ENCODE assay signal across 8 cellular contexts in the genomic region with DNA sequence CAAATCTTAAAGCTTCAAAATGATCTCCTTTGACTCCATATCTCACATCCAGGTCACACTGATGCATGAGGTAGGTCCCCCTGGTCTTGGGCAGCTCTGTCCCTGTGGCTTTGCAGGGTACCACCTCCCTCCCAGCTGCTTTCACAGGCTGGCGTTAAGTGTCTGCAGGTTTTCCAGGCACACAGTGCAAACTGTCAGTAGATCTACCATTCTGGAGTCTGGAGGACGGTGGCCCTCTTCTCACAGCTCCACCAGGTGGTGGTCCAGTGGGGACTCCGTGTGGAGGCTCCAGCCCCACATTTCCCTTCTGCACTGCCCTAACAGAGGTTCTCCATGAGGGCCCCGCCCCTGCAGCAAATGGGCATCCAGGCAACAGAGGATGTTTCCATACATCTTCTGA. TPM values are rescaled to one million over a fixed set of nuclear protein-coding genes. Genes with fewer than 3 reads are reported as not detected.
DNase-seq lines count a peak whose midpoint lies in the region; ATAC-seq and TF ChIP-seq lines count a peak whose summit lies in the region.
"Not testable (repeated sequence)": the region's sequence is repeated elsewhere in the genome, so short reads cannot be mapped to it uniquely, and the experiment has no call there.
"Had no signal": no experiment of that assay in that cellular context is flagged by ENCODE, and none has a peak within 500 bp of the region (broad histone marks: within the 10 kb centered on the region; RNA-seq: fewer than 3 reads in every experiment).

No MANE protein-coding gene starts in this region.

- not testable (repeated sequence) for H3K4me3 Mint-ChIP-seq in H9, activated B cell treated with CpG ODN at 0.5 μM for 24 hours

- not testable (repeated sequence) for H3K4me1 ChIP-seq in H9 (ENCODE audit: insufficient read depth, low read length); lower lobe of right lung; suprapubic skin

- not testable (repeated sequence) for H3K4ac ChIP-seq in H9 (ENCODE audit: low read depth, low read length)

- not testable (repeated sequence) for H2BK15ac ChIP-seq in H9 (ENCODE audit: low read depth, low read length)

- H3K14ac ChIP-seq in H9 (ENCODE audit: insufficient read depth, low read length), result not testable (repeated sequence)

- H3K9me3 ChIP-seq in H9 (ENCODE audit: control insufficient read depth, low read depth, low read length); lower lobe of right lung; suprapubic skin: not testable (repeated sequence)

- CTCF ChIA-PET in activated B cell treated with CpG ODN at 0.5 μM for 24 hours (lab: Charles Lee), result not testable (repeated sequence)

- H3K18ac ChIP-seq in H9 (ENCODE audit: insufficient read length, low read depth, low read length), result not testable (repeated sequence)

- H4K8ac ChIP-seq in H9 (replicated peaks; ENCODE audit: insufficient read length, low read depth, low read length), result not testable (repeated sequence)

- not testable (repeated sequence) for H2AFZ ChIP-seq in H9 (ENCODE audit: low read length)

- H3K4me2 ChIP-seq in H9 (ENCODE audit: insufficient read depth, insufficient read length, low read length), result not testable (repeated sequence)

- not testable (repeated sequence) for H2BK5ac ChIP-seq in H9 (ENCODE audit: insufficient read length, low read length)

- H4K20me1 ChIP-seq in H9 (ENCODE audit: control insufficient read depth, insufficient read depth, insufficient read length), result not testable (repeated sequence)

- not testable (repeated sequence) for H3K27me3 ChIP-seq in H9 (ENCODE audit: insufficient read depth, low read length)
- H3K27me3 ChIP-seq in lower lobe of right lung (ENCODE audit: low read depth) (peaks cover 17% of the 10 kb centered on the region), suprapubic skin (peaks cover 68% of the 10 kb centered on the region)

- TF ChIP-seq EP300 in suprapubic skin (IDR thresholded peaks at IDR 0.05), result not testable (repeated sequence)

- H3K56ac ChIP-seq in H9 (ENCODE audit: insufficient read length, low read depth, low read length), result not testable (repeated sequence)

- H3K36me3 Mint-ChIP-seq in H9 (ENCODE audit: insufficient read depth in 1 of 3, low read depth in 3 of 3), result peaks cover 5 to 21% (median 8%) of the 10 kb centered on the region in 3 experiments
- not testable (repeated sequence) for H3K36me3 Mint-ChIP-seq in activated B cell treated with CpG ODN at 0.5 μM for 24 hours (ENCODE audit: low read depth)

- not testable (repeated sequence) for H3K4me1 Mint-ChIP-seq in H9, activated B cell treated with CpG ODN at 0.5 μM for 24 hours

- H3K27ac Mint-ChIP-seq in H9, activated B cell treated with CpG ODN at 0.5 μM for 24 hours: not testable (repeated sequence)

- not testable (repeated sequence) for H4K5ac ChIP-seq in H9 (ENCODE audit: insufficient read length, low read depth, low read length)

- H3K79me1 ChIP-seq in H9 (ENCODE audit: insufficient read depth, low read depth, low read length, poor library complexity, severe bottlenecking), result not testable (repeated sequence)

- H3K23ac ChIP-seq in H9 (ENCODE audit: insufficient read length, low read depth, low read length), result not testable (repeated sequence)

- H3K9me3 Mint-ChIP-seq in H9 (peaks cover 24 to 36% of the 10 kb centered on the region in 2 experiments), activated B cell treated with CpG ODN at 0.5 μM for 24 hours (peaks cover 13% of the 10 kb centered on the region)

- not testable (repeated sequence) for H3K9ac ChIP-seq in H9 (ENCODE audit: extremely low read depth, insufficient read length, low read length)

- POLR2A ChIA-PET in activated B cell treated with CpG ODN at 0.5 μM for 24 hours (lab: Charles Lee), result not testable (repeated sequence)

- H3K36me3 ChIP-seq in lower lobe of right lung, suprapubic skin: not testable (repeated sequence)

- DNase-seq in H9 (peak; percentile 3), activated B cell treated with CpG ODN at 0.5 μM for 24 hours (peak; percentile 0), cardiac septum (ENCODE audit: low spot score) (peak; percentile 53), lower lobe of right lung (peak; percentile 18), posterior vena cava (ENCODE audit: low spot score) (peak; percentile 37), suprapubic skin (ENCODE audit: low spot score in 2 of 2) (peak; percentile 22 to 57)
- DNase-seq in activated effector memory CD4-positive, alpha-beta T cell treated with anti-CD3 and anti-CD28 coated beads, Interleukin-2, amount 50 U/mL, for 16 hours, result peak; percentile 22

- H3K79me2 ChIP-seq in H9 (ENCODE audit: insufficient read depth, low read length), result not testable (repeated sequence)

- not testable (repeated sequence) for TF ChIP-seq CTCF in H9 (conservative IDR thresholded peaks at IDR 0.05); activated B cell treated with CpG ODN at 0.5 μM for 24 hours (IDR thresholded peaks at IDR 0.05); lower lobe of right lung (IDR thresholded peaks at IDR 0.05); suprapubic skin (IDR thresholded peaks at IDR 0.05)

- not testable (repeated sequence) for ATAC-seq in activated B cell treated with CpG ODN at 0.5 μM for 24 hours (ENCODE audit: low read depth); lower lobe of right lung

- not testable (repeated sequence) for TF ChIP-seq POLR2A in suprapubic skin (IDR thresholded peaks at IDR 0.05)

- H3K27me3 Mint-ChIP-seq in H9 (ENCODE audit: low read depth) (peaks cover 48% of the 10 kb centered on the region), activated B cell treated with CpG ODN at 0.5 μM for 24 hours (peaks cover 19% of the 10 kb centered on the region)

- not testable (repeated sequence) for H2BK120ac ChIP-seq in H9 (ENCODE audit: low read depth, low read length, poor library complexity, severe bottlenecking)

- not testable (repeated sequence) for H2BK12ac ChIP-seq in H9 (ENCODE audit: insufficient read length, low read depth, low read length)

- intact Hi-C loops in activated B cell treated with CpG ODN at 0.5 μM for 24 hours (cut with micrococcal nuclease); cardiac septum (cut with DNase I); lower lobe of right lung (cut with DNase I); posterior vena cava (cut with DNase I): not testable (repeated sequence)

- not testable (repeated sequence) for H3K4me3 ChIP-seq in lower lobe of right lung, suprapubic skin

- not testable (repeated sequence) for H2BK20ac ChIP-seq in H9 (ENCODE audit: low read depth, low read length, poor library complexity, severe bottlenecking)

- no CpG with 5 or more reads among the region's 4 CpGs for WGBS in H9 (ENCODE audit: extremely low coverage, insufficient read length, low lambda C conversion rate)
- WGBS in suprapubic skin, result 81% methylated on average over 4 of the region's 4 CpGs

- H3T11ph ChIP-seq in H9 (ENCODE audit: low read length), result not testable (repeated sequence)

- not testable (repeated sequence) for H2AK5ac ChIP-seq in H9 (ENCODE audit: insufficient read length, low read length)

- H4K91ac ChIP-seq in H9 (ENCODE audit: insufficient read length, low read depth, low read length), result not testable (repeated sequence)

- H3K23me2 ChIP-seq in H9 (ENCODE audit: insufficient read length, low read depth, low read length, poor library complexity, severe bottlenecking), result not testable (repeated sequence)

- not testable (repeated sequence) for H3K27ac ChIP-seq in H9 (ENCODE audit: insufficient read length, low read depth, low read length); lower lobe of right lung; suprapubic skin

RNA-seq across cellular contexts. Expression of gene OLFM1, which starts 24.0 kb away (rescaled TPM):
- 34.1 and 36.8 TPM in 2 replicates for total RNA-seq in H9 (2021)
- not detected in 2 replicates for total RNA-seq in activated B cell treated with CpG ODN at 0.5 μM for 24 hours
- total RNA-seq in cardiac septum, result 8.6 TPM
- 24.1 TPM for total RNA-seq in lower lobe of right lung
- total RNA-seq in posterior vena cava, result 10 to 100 TPM; 29.2 to 38.2 TPM
- total RNA-seq in suprapubic skin, result 10 to 100 TPM in 2 of 4 donors, 1 to 10 TPM in 2; 4.0 to 15.4 (median 11.7) TPM
- total RNA-seq: CD4-positive, alpha-beta memory T cell had no signal

Comparison
In these comparisons a context has a peak if more than half of its experiments do, and no peak if none do; other contexts are left out.
1. DNase-seq: peak in every context shown above with its lines; median percentile 53 in cardiac septum; 40 in suprapubic skin; 37 in posterior vena cava; 22 in activated effector memory CD4-positive, alpha-beta T cell treated with anti-CD3 and anti-CD28 coated beads, Interleukin-2, amount 50 U/mL, for 16 hours; 18 in lower lobe of right lung; 3 in H9; 0 in activated B cell treated with CpG ODN at 0.5 μM for 24 hours.